13 cellular contexts compared by ENCODE assay signal in the genomic region with DNA sequence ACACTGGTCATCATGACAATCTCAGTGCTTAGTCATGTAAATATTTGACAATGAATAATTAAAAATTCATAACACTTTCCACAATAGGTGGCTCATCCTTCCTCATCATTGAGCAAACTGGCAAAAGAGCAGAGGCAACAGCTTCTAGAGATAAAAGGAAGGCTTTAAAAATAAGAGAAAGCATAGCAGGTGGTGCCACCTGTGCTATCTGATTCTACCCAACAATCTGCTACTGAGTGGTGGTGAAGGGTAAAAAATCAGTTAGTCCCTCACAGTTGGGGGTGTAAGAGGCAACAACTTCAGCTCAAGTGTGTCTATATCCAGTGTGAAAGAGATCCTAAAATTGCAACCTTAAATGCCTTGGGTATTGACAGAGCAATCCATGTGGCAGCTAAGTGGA.
DNase-seq lines count a peak whose midpoint lies in the region; ATAC-seq and TF ChIP-seq lines count a peak whose summit lies in the region.
"Had no signal": no experiment of that assay in that cellular context is flagged by ENCODE, and none has a peak within 500 bp of the region (broad histone marks: within the 10 kb centered on the region; RNA-seq: fewer than 3 reads in every experiment).

No MANE protein-coding gene starts in this region.

- in situ Hi-C loops in G401 (cut with HindIII; ENCODE audit: low sequenced_read_pairs): no loop called here

- no peak overlapping the region for H3K4me3 Mint-ChIP-seq in activated CD4-positive, alpha-beta T cell treated with anti-CD3 and anti-CD28 coated beads, Interleukin-2, amount 10 ng/mL, durations not matched to agents 24 days and 14 days
- H3K4me3 Mint-ChIP-seq: CD8-positive, alpha-beta T cell; T-cell had no signal

- DNase-seq in G401 (ENCODE audit: low spot score) (peak; percentile 77), NCI-H1417 treated with DMSO at 0.1 percent for 48 hours (lab: John Stamatoyannopoulos, UW) (peak; percentile 47), NCI-H345 (lab: John Stamatoyannopoulos, UW) (peak; percentile 93), cerebellar cortex (ENCODE audit: low spot score) (peak; percentile 70)
- no peak for DNase-seq in activated CD4-positive, alpha-beta T cell treated with anti-CD3 and anti-CD28 coated beads, Interleukin-2, amount 10 ng/mL, durations not matched to agents 24 days and 14 days
- DNase-seq: CD8-positive, alpha-beta T cell; NCI-H524 treated with DMSO at 0.1 percent for 48 hours; SHP77 treated with DMSO at 0.1 percent for 48 hours; T-cell; T-helper 9 cell had no signal

- H3K27me3 Mint-ChIP-seq in activated CD4-positive, alpha-beta T cell treated with anti-CD3 and anti-CD28 coated beads, Interleukin-2, amount 10 ng/mL, durations not matched to agents 24 days and 14 days: no peaks in the 10 kb centered on the region
- H3K27me3 Mint-ChIP-seq: T-cell had no signal

- H3K4me1 Mint-ChIP-seq in activated CD4-positive, alpha-beta T cell treated with anti-CD3 and anti-CD28 coated beads, Interleukin-2, amount 10 ng/mL, durations not matched to agents 24 days and 14 days: no peaks in the 10 kb centered on the region
- H3K4me1 Mint-ChIP-seq: T-cell had no signal

- no peak for ATAC-seq in GM18498 (IDR thresholded peaks at IDR 0.05; ENCODE audit: unreplicated experiment)
- no peak for ATAC-seq in GM18505 (IDR thresholded peaks at IDR 0.05; ENCODE audit: unreplicated experiment)
- ATAC-seq: CD8-positive, alpha-beta T cell; SK-N-SH treated with all-trans-retinoic acid at 6 μM for 48 hours; T-cell had no signal

- H3K36me3 Mint-ChIP-seq in activated CD4-positive, alpha-beta T cell treated with anti-CD3 and anti-CD28 coated beads, Interleukin-2, amount 10 ng/mL, durations not matched to agents 24 days and 14 days (ENCODE audit: low read depth): no peaks in the 10 kb centered on the region
- H3K36me3 Mint-ChIP-seq: CD8-positive, alpha-beta T cell; T-cell had no signal

- intact Hi-C loops in activated CD4-positive, alpha-beta T cell treated with anti-CD3 and anti-CD28 coated beads, Interleukin-2, amount 10 ng/mL, durations not matched to agents 24 days and 14 days (cut with micrococcal nuclease): no loop called here

- peaks cover 3% of the 10 kb centered on the region for H3K9me3 Mint-ChIP-seq in activated CD4-positive, alpha-beta T cell treated with anti-CD3 and anti-CD28 coated beads, Interleukin-2, amount 10 ng/mL, durations not matched to agents 24 days and 14 days

- no peak overlapping the region for H3K27ac Mint-ChIP-seq in activated CD4-positive, alpha-beta T cell treated with anti-CD3 and anti-CD28 coated beads, Interleukin-2, amount 10 ng/mL, durations not matched to agents 24 days and 14 days
- H3K27ac Mint-ChIP-seq: CD8-positive, alpha-beta T cell; T-cell had no signal

- TF ChIP-seq POLR2A in GM18505 (IDR thresholded peaks at IDR 0.05; ENCODE audit: borderline replicate concordance, extremely low read depth, insufficient read depth, insufficient read length): no peak
